Comparison of ENCODE assay signal across 1 cellular context in genomic region chr17:43755389-43755875, GRCh38.
A peak's percentile ranks its signal among the peaks of the same experiment; 100 is the strongest.
TF ChIP-seq lines count a peak whose summit lies in the region.

No MANE protein-coding gene starts in this region.

TF ChIP-seq in WTC11, 78 proteins besides CTCF, POLR2A, EP300 and RAD21 (continued from another document and continues in another):
- TF ChIP-seq ARID4B (CRISPR knock-in tag; IDR thresholded peaks at IDR 0.05; ENCODE audit: borderline replicate concordance) (peak; percentile 97), ZNF232 (CRISPR knock-in tag; IDR thresholded peaks at IDR 0.05) (no peak), TEAD4 (CRISPR knock-in tag; IDR thresholded peaks at IDR 0.05) (peak; percentile 81; the same call in 1 of the 2 replicates), TP53 (CRISPR knock-in tag; IDR thresholded peaks at IDR 0.05) (peak; percentile 83; the same call in 1 of the 2 replicates), CDX4 (CRISPR knock-in tag; IDR thresholded peaks at IDR 0.05; ENCODE audit: borderline replicate concordance) (no peak), CREM (CRISPR knock-in tag; IDR thresholded peaks at IDR 0.05) (peak; percentile 64; the same call in 1 of the 2 replicates), GTF2I (CRISPR knock-in tag; conservative IDR thresholded peaks at IDR 0.05) (no peak), KAT7 (CRISPR knock-in tag; IDR thresholded peaks at IDR 0.05; ENCODE audit: borderline replicate concordance) (peak; percentile 96), SOX15 (CRISPR knock-in tag; IDR thresholded peaks at IDR 0.05) (no peak), PRRX2 (CRISPR knock-in tag; IDR thresholded peaks at IDR 0.05) (no peak), NFYB (CRISPR knock-in tag; conservative IDR thresholded peaks at IDR 0.05; ENCODE audit: low read depth) (0 out of 2 replicates have a peak, but pooled peaks have one; percentile 26), ZNF512 (CRISPR knock-in tag; IDR thresholded peaks at IDR 0.05; ENCODE audit: borderline replicate concordance) (no peak), USF2 (CRISPR knock-in tag; IDR thresholded peaks at IDR 0.05) (0 out of 2 replicates have a peak, but pooled peaks have one; percentile 14), ZNF532 (CRISPR knock-in tag; IDR thresholded peaks at IDR 0.05; ENCODE audit: borderline replicate concordance) (no peak), SP1 (CRISPR knock-in tag; conservative IDR thresholded peaks at IDR 0.05) (peak; percentile 60), USF1 (CRISPR knock-in tag; IDR thresholded peaks at IDR 0.05) (peak; percentile 75), FOXJ3 (CRISPR knock-in tag; IDR thresholded peaks at IDR 0.05; ENCODE audit: borderline replicate concordance) (no peak), ZNF317 (CRISPR knock-in tag; IDR thresholded peaks at IDR 0.05; ENCODE audit: borderline replicate concordance, low read depth) (0 out of 2 replicates have a peak, but pooled peaks have one; percentile 52), ESRRA (CRISPR knock-in tag; IDR thresholded peaks at IDR 0.05; ENCODE audit: borderline replicate concordance) (0 out of 2 replicates have a peak, but pooled peaks have one; percentile 76), STAT6 (CRISPR knock-in tag; conservative IDR thresholded peaks at IDR 0.05; ENCODE audit: low read depth) (no peak), AFF4 (CRISPR knock-in tag; IDR thresholded peaks at IDR 0.05; ENCODE audit: borderline replicate concordance) (0 out of 2 replicates have a peak, but pooled peaks have one; percentile 26), AR (CRISPR knock-in tag; IDR thresholded peaks at IDR 0.05) (no peak), EMX1 (CRISPR knock-in tag; IDR thresholded peaks at IDR 0.05) (no peak), MLX (CRISPR knock-in tag; IDR thresholded peaks at IDR 0.05) (no peak), ELF4 (CRISPR knock-in tag; IDR thresholded peaks at IDR 0.05; ENCODE audit: low read depth) (0 out of 2 replicates have a peak, but pooled peaks have one; percentile 44)
